Comparison of ENCODE assay signal across 8 cellular contexts in genomic region chr22:39117585-39118191, GRCh38. TPM values are rescaled to one million over a fixed set of nuclear protein-coding genes. Genes with fewer than 3 reads are reported as not detected.
DNase-seq lines count a peak whose midpoint lies in the region; ATAC-seq and TF ChIP-seq lines count a peak whose summit lies in the region.

No MANE protein-coding gene starts in this region.

- TF ChIP-seq CTCF in Peyer's patch (IDR thresholded peaks at IDR 0.05) (peak; percentile 57 to 77 (median 74)), foreskin fibroblast (IDR thresholded peaks at IDR 0.05; ENCODE audit: low read depth, low read length) (peak; percentile 51)

- peak overlapping the region in 1 of 4 donors; percentile 45 for H3K27ac ChIP-seq in Peyer's patch

- no peaks in the 10 kb centered on the region for H3K9me3 ChIP-seq in Peyer's patch

- ATAC-seq in HG02885 (IDR thresholded peaks at IDR 0.05; ENCODE audit: poor library complexity, unreplicated experiment) (peak; percentile 38), GM21390 (IDR thresholded peaks at IDR 0.05; ENCODE audit: unreplicated experiment) (no peak), GM21381 (IDR thresholded peaks at IDR 0.05; ENCODE audit: unreplicated experiment) (no peak)

- peak; percentile 9 for DNase-seq in DMS53 treated with DMSO at 0.1 percent for 48 hours (lab: John Stamatoyannopoulos, UW; ENCODE audit: unreplicated experiment)
- peak in 2 of 3 donors; percentile 82 to 93 for DNase-seq in Peyer's patch
- DNase-seq in activated T-helper 1 cell treated with Interleukin-2 at 50 U/mL for 16 hours (ENCODE audit: low read depth): peak; percentile 44
- DNase-seq in foreskin fibroblast: peak; percentile 27 to 75
- DNase-seq in stimulated activated CD4-positive, alpha-beta T cell treated with anti-CD3 and anti-CD28 coated beads, Interleukin-15, amount 100 ng/mL, for 48 hours (ENCODE audit: low read depth in 2 of 2): peak; percentile 54 to 68

- no peaks in the 10 kb centered on the region for H3K36me3 ChIP-seq in Peyer's patch

- peaks cover 0 to 4% (median 0%) of the 10 kb centered on the region in 4 donors for H3K4me1 ChIP-seq in Peyer's patch

- H3K4me3 ChIP-seq in Peyer's patch: no peak overlapping the region
- H3K4me3 ChIP-seq in foreskin fibroblast (ENCODE audit: low read depth in 1 of 2, low read length in 2 of 2): no peak overlapping the region

- no peak for TF ChIP-seq POLR2A in Peyer's patch (IDR thresholded peaks at IDR 0.05)

- no peaks in the 10 kb centered on the region for H3K27me3 ChIP-seq in Peyer's patch

RNA-seq across cellular contexts. Expression of gene APOBEC3H, which starts 20.6 kb away (rescaled TPM):
- total RNA-seq in Peyer's patch: not detected

RNA-seq across cellular contexts. Expression of gene CBX7, which starts 34.8 kb away (rescaled TPM):
- 10 to 100 TPM; 41.2 to 58.6 (median 53.2) TPM for total RNA-seq in Peyer's patch

RNA-seq across cellular contexts. Expression of gene APOBEC3G, which starts 40.6 kb away (rescaled TPM):
- total RNA-seq in Peyer's patch: 1 to 10 TPM; 2.1 to 8.3 (median 4.7) TPM

Comparison
In these comparisons a context has a peak if more than half of its experiments do, and no peak if none do; other contexts are left out.
1. DNase-seq: peak in every context shown above with its lines; median percentile 88 in Peyer's patch; 61 in stimulated activated CD4-positive, alpha-beta T cell treated with anti-CD3 and anti-CD28 coated beads, Interleukin-15, amount 100 ng/mL, for 48 hours; 51 in foreskin fibroblast; 44 in activated T-helper 1 cell treated with Interleukin-2 at 50 U/mL for 16 hours; 9 in DMS53 treated with DMSO at 0.1 percent for 48 hours.